In the genomic region with DNA sequence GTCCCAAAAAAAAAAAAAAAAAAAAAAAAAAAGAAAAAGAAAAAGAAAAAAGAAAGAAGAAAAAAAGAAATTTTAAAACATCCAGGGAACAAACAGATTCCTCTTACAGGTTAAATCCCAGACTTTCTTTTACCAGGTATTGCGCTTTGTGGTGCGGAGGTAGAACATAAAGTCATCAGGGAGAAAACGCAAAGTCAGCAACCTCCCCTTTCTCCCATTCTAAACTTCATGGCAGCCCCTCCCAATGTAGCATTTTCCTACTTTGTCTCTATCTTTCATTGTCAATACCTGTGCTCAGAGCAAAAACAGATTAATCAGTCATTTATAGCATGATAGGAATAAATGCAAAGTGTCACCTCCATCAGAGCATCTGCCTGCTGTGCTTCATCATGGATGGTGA, we compare ENCODE assay signal across 14 cellular contexts.
A peak's percentile ranks its signal among the peaks of the same experiment; 100 is the strongest.
DNase-seq lines count a peak whose midpoint lies in the region; ATAC-seq, FAIRE-seq and TF ChIP-seq lines count a peak whose summit lies in the region.
"Had no signal": no experiment of that assay in that cellular context is flagged by ENCODE, and none has a peak within 500 bp of the region (broad histone marks: within the 10 kb centered on the region; RNA-seq: fewer than 3 reads in every experiment).

No MANE protein-coding gene starts in this region.

- WGBS in A549 (ENCODE audit: missing lambda C conversion rate), result 91% methylated on average over 3 of the region's 3 CpGs
- WGBS in GM23248 (ENCODE audit: low coverage in 1 of 2, low lambda C conversion rate in 2 of 2, missing lambda C conversion rate in 2 of 2), 2 experiments, result 95 to 100% methylated on average over 3 of the region's 3 CpGs
- WGBS in mesenchymal stem cell, result 96% methylated on average over 3 of the region's 3 CpGs
- 97 to 99% methylated on average over 3 of the region's 3 CpGs for WGBS in thyroid gland, 2 donors

- H3K27me3 ChIP-seq in GM23248 (replicated peaks; ENCODE audit: insufficient read depth) (no peaks in the 10 kb centered on the region), brain microvascular endothelial cell (replicated peaks) (no peaks in the 10 kb centered on the region), mesenchymal stem cell (ENCODE audit: control insufficient read depth in 1 of 2, insufficient read depth in 1 of 2, low read length in 2 of 2) (peaks cover 0 to 5% of the 10 kb centered on the region in 2 experiments), thyroid gland (no peaks in the 10 kb centered on the region)

- H3K23ac ChIP-seq in mesenchymal stem cell (ENCODE audit: low read length in 2 of 2), result no peak overlapping the region

- ATAC-seq in A549, result no peak
- ATAC-seq: CD8-positive, alpha-beta T cell had no signal

- H3K4me3 ChIP-seq in A549, result no peak overlapping the region
- no peak overlapping the region for H3K4me3 ChIP-seq in GM23248
- H3K4me3 ChIP-seq in brain microvascular endothelial cell (ENCODE audit: low read depth, low read length), result no peak overlapping the region
- no peak overlapping the region for H3K4me3 ChIP-seq in mesenchymal stem cell (ENCODE audit: insufficient read depth in 1 of 2, low read depth in 1 of 2, low read length in 2 of 2)
- no peak overlapping the region for H3K4me3 ChIP-seq in thyroid gland (replicated peaks in 1 of 3)

- H3K9ac ChIP-seq in GM23248, result no peak overlapping the region
- H3K9ac ChIP-seq in mesenchymal stem cell (ENCODE audit: low read length), result peak overlapping the region; percentile 39

- H3K79me2 ChIP-seq in GM23248 (ENCODE audit: insufficient read depth), result no peaks in the 10 kb centered on the region

- no peaks in the 10 kb centered on the region for H3K79me1 ChIP-seq in mesenchymal stem cell (replicated peaks; ENCODE audit: low read length, poor library complexity, severe bottlenecking)

- TF ChIP-seq RAD21 in A549 (conservative IDR thresholded peaks at IDR 0.05 in 1 of 2, IDR thresholded peaks at IDR 0.05 in 1 of 2), result no peak

- H3K9me2 ChIP-seq in GM23248 (ENCODE audit: insufficient read depth), result no peaks in the 10 kb centered on the region

- no peak overlapping the region for H4K91ac ChIP-seq in mesenchymal stem cell (ENCODE audit: low read length)

- H3K4me2 ChIP-seq in A549 (no peak overlapping the region), GM23248 (ENCODE audit: unreplicated experiment) (no peak overlapping the region), mesenchymal stem cell (ENCODE audit: low read length, poor library complexity, severe bottlenecking) (no peak overlapping the region)

- FAIRE-seq in A549 (lab: Jason Lieb, UNC), result no peak
- FAIRE-seq: GM12892 had no signal

- H3K4me1 ChIP-seq in A549 (peaks cover 4% of the 10 kb centered on the region; the same call in 1 of the 3 replicates), GM23248 (ENCODE audit: insufficient read depth) (peaks cover 4% of the 10 kb centered on the region), mesenchymal stem cell (ENCODE audit: control insufficient read depth, insufficient read depth, low read depth, low read length) (no peaks in the 10 kb centered on the region), thyroid gland (no peaks in the 10 kb centered on the region)

- no peak for TF ChIP-seq EP300 in A549 (IDR thresholded peaks at IDR 0.05)

- no peak overlapping the region for H2BK15ac ChIP-seq in mesenchymal stem cell (ENCODE audit: low read depth, poor library complexity, severe bottlenecking)

- in situ Hi-C loops in GM23248 (cut with MboI), result no loop called here
- in situ Hi-C loops in brain microvascular endothelial cell (cut with HindIII; ENCODE audit: low pct_ligation_motif_present, low sequenced_read_pairs), result loop anchor here (25.0 kb wide), 1 partner anchor 301 kb away; the partner anchor contains the start of gene SFMBT2

- DNase-seq in A549 (ENCODE audit: low read depth in 1 of 2, low spot score in 1 of 2) (no peak), GM23248 (no peak), brain microvascular endothelial cell (no peak), mesenchymal stem cell (no peak), GOT3 (lab: John Stamatoyannopoulos, UW) (no peak), thyroid gland (no peak), SIG-M5 treated with dmso at 0.1 percent for 504 hours (lab: John Stamatoyannopoulos, UW; ENCODE audit: unreplicated experiment) (no peak), NCI-H69 (lab: John Stamatoyannopoulos, UW) (no peak)
- DNase-seq: CD8-positive, alpha-beta T cell; COR-L47; DND-41; GDM1; HFFc6 had no signal

- H4K20me1 ChIP-seq in GM23248 (ENCODE audit: insufficient read depth), result no peaks in the 10 kb centered on the region

- H4K8ac ChIP-seq in mesenchymal stem cell (ENCODE audit: low read length), result no peak overlapping the region

- no peak overlapping the region for H3K14ac ChIP-seq in mesenchymal stem cell (ENCODE audit: low read length in 2 of 2)

- H2BK12ac ChIP-seq in mesenchymal stem cell (ENCODE audit: low read length in 2 of 2), result no peak overlapping the region

- no peaks in the 10 kb centered on the region for H3K9me3 ChIP-seq in A549
- no peaks in the 10 kb centered on the region for H3K9me3 ChIP-seq in GM23248 (ENCODE audit: low read depth)
- H3K9me3 ChIP-seq in mesenchymal stem cell (ENCODE audit: control insufficient read depth, low read length), result no peaks in the 10 kb centered on the region
- H3K9me3 ChIP-seq in thyroid gland, result no peaks in the 10 kb centered on the region

- H3K27ac ChIP-seq in A549 (no peak overlapping the region), GM23248 (peak overlapping the region; percentile 44), brain microvascular endothelial cell (peak overlapping the region; percentile 49), mesenchymal stem cell (ENCODE audit: low read length, poor library complexity, severe bottlenecking) (no peak overlapping the region), thyroid gland (no peak overlapping the region)

- H3K18ac ChIP-seq in mesenchymal stem cell (ENCODE audit: low read depth in 1 of 2, low read length in 2 of 2), result no peak overlapping the region

- TF ChIP-seq POLR2A in A549 (IDR thresholded peaks at IDR 0.05; ENCODE audit: low read length), result no peak
- no peak for TF ChIP-seq POLR2A in thyroid gland (IDR thresholded peaks at IDR 0.05)

- no peaks in the 10 kb centered on the region for H3F3A ChIP-seq in GM23248 (ENCODE audit: insufficient read depth)

- H2AFZ ChIP-seq in GM23248 (no peak overlapping the region), mesenchymal stem cell (ENCODE audit: low read depth, low read length) (no peak overlapping the region)

- POLR2A ChIA-PET in A549 (lab: Yijun Ruan, JAX), result no interaction called here

- H3K36me3 ChIP-seq in GM23248 (ENCODE audit: low read depth), result no peaks in the 10 kb centered on the region
- H3K36me3 ChIP-seq in brain microvascular endothelial cell (replicated peaks), result no peaks in the 10 kb centered on the region
- H3K36me3 ChIP-seq in mesenchymal stem cell (ENCODE audit: control insufficient read depth in 1 of 2, insufficient read depth in 2 of 2, low read depth in 1 of 2, low read length in 2 of 2), result no peaks in the 10 kb centered on the region
- no peaks in the 10 kb centered on the region for H3K36me3 ChIP-seq in thyroid gland

- no peak overlapping the region for H2AK5ac ChIP-seq in mesenchymal stem cell (ENCODE audit: low read length, severe bottlenecking)

- H2BK5ac ChIP-seq in mesenchymal stem cell (ENCODE audit: low read depth, low read length, poor library complexity, severe bottlenecking), result no peak overlapping the region

- intact Hi-C loops in thyroid gland (cut with DNase I), result no loop called here

- H3K4ac ChIP-seq in mesenchymal stem cell (ENCODE audit: low read depth in 1 of 2, low read length in 2 of 2), result no peak overlapping the region

- TF ChIP-seq CTCF in A549 (IDR thresholded peaks at IDR 0.05) (no peak), brain microvascular endothelial cell (IDR thresholded peaks at IDR 0.05; ENCODE audit: low read depth, low read length, missing control alignments) (no peak), thyroid gland (IDR thresholded peaks at IDR 0.05) (no peak)

- H2BK120ac ChIP-seq in mesenchymal stem cell (ENCODE audit: low read depth, low read length), result no peak overlapping the region

- CTCF ChIA-PET in A549 (lab: Yijun Ruan, JAX), result interaction anchor here (1.2 to 2.6 kb wide), 4 partner anchors 9 to 306 kb away, joined by 3 to 14 read pairs (median 6); no protein-coding TSS in a partner anchor

TF ChIP-seq in A549, 52 proteins besides CTCF, POLR2A, EP300 and RAD21:
- TF ChIP-seq RNF2 (IDR thresholded peaks at IDR 0.05; ENCODE audit: borderline replicate concordance, low read depth) (no peak), MAFK (IDR thresholded peaks at IDR 0.05; ENCODE audit: partially characterized antibody) (peak; percentile 77)

Comparison
In these comparisons a context has a peak if more than half of its experiments do, and no peak if none do; other contexts are left out.
1. H3K27ac ChIP-seq: peak in GM23248 (single experiment) and brain microvascular endothelial cell (single experiment); none in A549 (0 of 2), mesenchymal stem cell (single experiment) and thyroid gland (0 of 3).